Comparison of ENCODE assay signal across 11 cellular contexts in the genomic region with DNA sequence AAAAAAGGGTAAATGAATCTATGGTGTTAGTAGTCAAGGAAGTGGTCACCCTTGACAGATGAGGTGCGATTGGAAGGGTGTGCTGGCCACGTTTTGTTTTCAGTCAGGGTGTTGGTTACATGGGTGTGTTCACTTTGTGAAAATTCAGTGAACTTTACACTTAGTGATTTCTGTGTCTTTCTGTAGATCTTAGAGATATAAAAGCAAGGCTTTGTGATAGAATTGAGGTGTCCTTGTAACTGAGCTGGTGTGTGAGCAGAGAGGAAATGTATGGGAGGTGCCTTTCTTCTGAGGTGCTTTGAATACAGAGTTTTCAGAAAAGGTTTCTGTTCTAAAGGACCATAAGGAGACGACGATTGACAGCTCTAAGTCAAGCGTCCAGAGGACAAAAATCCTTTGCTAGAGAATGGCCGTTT.
DNase-seq lines count a peak whose midpoint lies in the region; ATAC-seq and TF ChIP-seq lines count a peak whose summit lies in the region.
"Had no signal": no experiment of that assay in that cellular context is flagged by ENCODE, and none has a peak within 500 bp of the region (broad histone marks: within the 10 kb centered on the region; RNA-seq: fewer than 3 reads in every experiment).

No MANE protein-coding gene starts in this region.

- no peak for TF ChIP-seq CTCF in neural progenitor cell (IDR thresholded peaks at IDR 0.05)

- H3K4me2 ChIP-seq in neural progenitor cell, result no peak overlapping the region
- H3K4me2 ChIP-seq: BLaER1 had no signal

- H3K27me3 Mint-ChIP-seq in neural progenitor cell (ENCODE audit: insufficient read depth, low read depth), result no peaks in the 10 kb centered on the region

- peak; percentile 24 to 30 (median 24) for DNase-seq in stimulated activated CD4-positive, alpha-beta T cell treated with anti-CD3 and anti-CD28 coated beads, Interleukin-12 subunit alpha, Interleukin-12 subunit beta, amount 100 ng/mL, for 48 hours (ENCODE audit: low read depth in 2 of 3, low spot score in 1 of 3)
- no peak for DNase-seq in stimulated activated CD4-positive, alpha-beta T cell treated with anti-CD3 and anti-CD28 coated beads, Interleukin-4, amount 100 ng/mL, for 1 hour
- peak; percentile 84 for DNase-seq in central memory CD4-positive, alpha-beta T cell
- DNase-seq in T-helper 9 cell (no peak), DMS 273 treated with DMSO at 0.1 percent for 48 hours (lab: John Stamatoyannopoulos, UW) (no peak), neural progenitor cell (ENCODE audit: low spot score) (no peak), SIG-M5 (lab: John Stamatoyannopoulos, UW) (no peak)

- no peaks in the 10 kb centered on the region for H3K36me3 ChIP-seq in neural progenitor cell

- H3K36me3 Mint-ChIP-seq in neural progenitor cell, result peaks cover 17% of the 10 kb centered on the region

- no peaks in the 10 kb centered on the region for H3K27me3 ChIP-seq in neural progenitor cell
- H3K27me3 ChIP-seq: BLaER1 had no signal

- no peak overlapping the region for H3K4me3 ChIP-seq in neural progenitor cell
- H3K4me3 ChIP-seq: BLaER1, K562, thoracic aorta had no signal

- no peak overlapping the region for H3K4me3 Mint-ChIP-seq in neural progenitor cell

- H3K27ac ChIP-seq in neural progenitor cell, result no peak overlapping the region
- H3K27ac ChIP-seq: BLaER1, thoracic aorta had no signal

- H4K20me1 ChIP-seq in neural progenitor cell (ENCODE audit: low read depth), result no peaks in the 10 kb centered on the region
- H4K20me1 ChIP-seq: BLaER1 had no signal

- peaks cover 7% of the 10 kb centered on the region for H3K4me1 ChIP-seq in neural progenitor cell
- H3K4me1 ChIP-seq: BLaER1 had no signal

- H3K9me3 ChIP-seq in neural progenitor cell (ENCODE audit: low read depth), result no peaks in the 10 kb centered on the region
- H3K9me3 ChIP-seq: BLaER1, thoracic aorta had no signal

- H3K27ac Mint-ChIP-seq in neural progenitor cell, result no peak overlapping the region

- ATAC-seq in HG03469 (IDR thresholded peaks at IDR 0.05; ENCODE audit: unreplicated experiment), result peak; percentile 73
- ATAC-seq: K562 had no signal

- peaks cover 4% of the 10 kb centered on the region for H3K4me1 Mint-ChIP-seq in neural progenitor cell

- no peaks in the 10 kb centered on the region for H3K79me2 ChIP-seq in neural progenitor cell (ENCODE audit: low read depth)

- H3K9ac ChIP-seq in neural progenitor cell, result no peak overlapping the region
- H3K9ac ChIP-seq: BLaER1 had no signal

- H2AFZ ChIP-seq in neural progenitor cell (replicated peaks), result no peak overlapping the region

- no peaks in the 10 kb centered on the region for H3F3A ChIP-seq in neural progenitor cell (ENCODE audit: low read depth)

- no peaks in the 10 kb centered on the region for H3K9me3 Mint-ChIP-seq in neural progenitor cell

Comparison
In these comparisons a context has a peak if more than half of its experiments do, and no peak if none do; other contexts are left out.
1. DNase-seq: peak in stimulated activated CD4-positive, alpha-beta T cell treated with anti-CD3 and anti-CD28 coated beads, Interleukin-12 subunit alpha, Interleukin-12 subunit beta, amount 100 ng/mL, for 48 hours (3 of 3) and central memory CD4-positive, alpha-beta T cell (single experiment); none in stimulated activated CD4-positive, alpha-beta T cell treated with anti-CD3 and anti-CD28 coated beads, Interleukin-4, amount 100 ng/mL, for 1 hour (single experiment), T-helper 9 cell (single experiment), DMS 273 treated with DMSO at 0.1 percent for 48 hours (single experiment), neural progenitor cell (single experiment) and SIG-M5 (single experiment).